Comparison of ENCODE assay signal across 8 cellular contexts in the genomic region with DNA sequence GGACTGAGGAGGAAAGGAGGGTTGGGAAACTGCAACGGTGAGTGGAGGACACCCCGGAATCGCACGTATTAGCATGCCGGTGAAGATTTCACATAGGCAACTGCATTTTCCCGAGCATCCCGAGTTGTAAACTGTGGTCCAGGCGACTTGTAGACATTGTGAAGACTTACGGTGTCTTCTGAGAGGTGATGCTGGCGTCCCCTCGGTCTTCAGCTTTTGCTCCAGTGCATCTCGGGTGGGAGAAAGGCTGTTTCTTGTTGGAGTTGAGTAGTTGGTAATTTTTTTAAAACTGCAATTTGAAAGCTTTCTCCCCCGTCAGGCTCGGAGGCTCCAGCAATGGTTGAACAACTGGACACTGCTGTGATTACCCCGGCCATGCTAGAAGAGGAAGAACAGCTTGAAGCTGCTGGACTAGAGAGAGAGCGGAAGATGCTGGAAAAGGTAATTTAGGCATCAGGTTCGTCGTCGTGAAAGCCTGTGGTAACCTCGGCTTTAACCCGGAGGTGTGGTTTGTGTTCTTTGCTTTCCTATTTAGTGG. TPM values are rescaled to one million over a fixed set of nuclear protein-coding genes. Genes with fewer than 3 reads are reported as not detected.
DNase-seq lines count a peak whose midpoint lies in the region; ATAC-seq and TF ChIP-seq lines count a peak whose summit lies in the region.

No MANE protein-coding gene starts in this region.

- DNase-seq in activated CD4-positive, alpha-beta T cell treated with anti-CD3 and anti-CD28 coated beads for 36 hours = peak; percentile 20
- no peak for DNase-seq in activated CD4-positive, alpha-beta T cell treated with anti-CD3 and anti-CD28 coated beads, Interleukin-2, amount 50 U/mL, for 1 hour
- peak; percentile 49 for DNase-seq in NCI-H748 (lab: John Stamatoyannopoulos, UW; ENCODE audit: unreplicated experiment)
- DNase-seq in body of pancreas = no peak
- DNase-seq in inferior parietal cortex (ENCODE audit: extremely low spot score) = peak; percentile 10
- DNase-seq in stimulated activated naive CD8-positive, alpha-beta T cell treated with anti-CD3 and anti-CD28 coated beads, Interleukin-15, Interleukin-2, amounts not matched to agents 100 U/mL and 50 U/mL, for 24 hours = peak; percentile 9

- ATAC-seq in activated CD4-positive, alpha-beta T cell treated with anti-CD3 and anti-CD28 coated beads for 36 hours = no peak
- ATAC-seq in HG02623 (IDR thresholded peaks at IDR 0.05; ENCODE audit: unreplicated experiment) (peak; percentile 16), body of pancreas (no peak), HG02981 (IDR thresholded peaks at IDR 0.05; ENCODE audit: unreplicated experiment) (no peak)
- no peak for ATAC-seq in stimulated activated naive CD8-positive, alpha-beta T cell treated with anti-CD3 and anti-CD28 coated beads, Interleukin-15, Interleukin-2, amounts not matched to agents 100 U/mL and 50 U/mL, for 24 hours

- no peaks in the 10 kb centered on the region for H3K27me3 Mint-ChIP-seq in activated CD4-positive, alpha-beta T cell treated with anti-CD3 and anti-CD28 coated beads for 36 hours

- H3K27ac ChIP-seq in body of pancreas = peak overlapping the region in 2 of 4 donors; percentile 59 to 80

- intact Hi-C loops in activated CD4-positive, alpha-beta T cell treated with anti-CD3 and anti-CD28 coated beads for 36 hours (cut with DNase I, micrococcal nuclease) = loop anchor here (2.0 to 10.0 kb wide), 9 partner anchors 46 to 1149 kb away; partner anchors contain the start of genes CEP55 (in 1 of the 2), FRA10AC1 (in 1 of the 2), NOC3L (in 1 of the 2) and SLC35G1 (in 1 of the 2)
- intact Hi-C loops in body of pancreas (cut with DNase I) = no loop called here

- no peaks in the 10 kb centered on the region for H3K36me3 ChIP-seq in body of pancreas (replicated peaks in 1 of 2; ENCODE audit: insufficient read depth in 1 of 2, low read depth in 2 of 2)

- H3K9me3 ChIP-seq in body of pancreas = no peaks in the 10 kb centered on the region

- peaks cover 11% of the 10 kb centered on the region for H3K4me1 Mint-ChIP-seq in activated CD4-positive, alpha-beta T cell treated with anti-CD3 and anti-CD28 coated beads for 36 hours

- peaks cover 21% of the 10 kb centered on the region for H3K4me1 ChIP-seq in body of pancreas

- peak overlapping the region; percentile 49 to 76 for H3K4me3 ChIP-seq in body of pancreas

- H3K4me3 Mint-ChIP-seq in activated CD4-positive, alpha-beta T cell treated with anti-CD3 and anti-CD28 coated beads for 36 hours = peak overlapping the region; percentile 100

- no peaks in the 10 kb centered on the region for H3K27me3 ChIP-seq in body of pancreas

- WGBS in body of pancreas, 2 donors = 0 to 1% methylated on average over 20 to 21 of the region's 21 CpGs

- POLR2A ChIA-PET in activated CD4-positive, alpha-beta T cell treated with anti-CD3 and anti-CD28 coated beads for 36 hours (lab: Charles Lee) = no interaction called here

- H3K9me3 Mint-ChIP-seq in activated CD4-positive, alpha-beta T cell treated with anti-CD3 and anti-CD28 coated beads for 36 hours (ENCODE audit: low read depth) = no peaks in the 10 kb centered on the region

- peaks cover 29% of the 10 kb centered on the region for H3K36me3 Mint-ChIP-seq in activated CD4-positive, alpha-beta T cell treated with anti-CD3 and anti-CD28 coated beads for 36 hours (ENCODE audit: low read depth)

- TF ChIP-seq CTCF in body of pancreas (IDR thresholded peaks at IDR 0.05) = no peak

- TF ChIP-seq POLR2A in body of pancreas (IDR thresholded peaks at IDR 0.05) = no peak

- CTCF ChIA-PET in activated CD4-positive, alpha-beta T cell treated with anti-CD3 and anti-CD28 coated beads for 36 hours (lab: Charles Lee) = interaction anchor here (0.5 to 0.7 kb wide), 4 partner anchors 8 to 1297 kb away, joined by 3 read pairs; no protein-coding TSS in a partner anchor

- peak overlapping the region; percentile 99 for H3K27ac Mint-ChIP-seq in activated CD4-positive, alpha-beta T cell treated with anti-CD3 and anti-CD28 coated beads for 36 hours

RNA-seq across cellular contexts. Expression of gene HELLS, which starts 0.5 kb away (rescaled TPM):
- total RNA-seq in activated CD4-positive, alpha-beta T cell treated with anti-CD3 and anti-CD28 coated beads for 36 hours = 100 to 1,000 TPM; 118 to 154 TPM
- 1 to 10 TPM; 3.0 to 3.9 TPM for total RNA-seq in body of pancreas

Comparison
In these comparisons a context has a peak if more than half of its experiments do, and no peak if none do; other contexts are left out.
1. DNase-seq: peak in activated CD4-positive, alpha-beta T cell treated with anti-CD3 and anti-CD28 coated beads for 36 hours (single experiment), NCI-H748 (single experiment), inferior parietal cortex (single experiment) and stimulated activated naive CD8-positive, alpha-beta T cell treated with anti-CD3 and anti-CD28 coated beads, Interleukin-15, Interleukin-2, amounts not matched to agents 100 U/mL and 50 U/mL, for 24 hours (single experiment); none in activated CD4-positive, alpha-beta T cell treated with anti-CD3 and anti-CD28 coated beads, Interleukin-2, amount 50 U/mL, for 1 hour (single experiment) and body of pancreas (0 of 4).
2. RNA of gene HELLS, which starts 0.5 kb away (total RNA-seq): 118 to 154 TPM in activated CD4-positive, alpha-beta T cell treated with anti-CD3 and anti-CD28 coated beads for 36 hours; 3.0 to 3.9 TPM in body of pancreas; every median in the first group is over 10 times any median in the second.